ENCODE assay signal across 8 cellular contexts in genomic region chr1:160070243-160071163, GRCh38. TPM values are rescaled to one million over a fixed set of nuclear protein-coding genes. Genes with fewer than 3 reads are reported as not detected.
A peak's percentile ranks its signal among the peaks of the same experiment; 100 is the strongest.
DNase-seq lines count a peak whose midpoint lies in the region; ATAC-seq, FAIRE-seq and TF ChIP-seq lines count a peak whose summit lies in the region.

No MANE protein-coding gene starts in this region.

- peak overlapping the region; percentile 95 for H3K4me3 Mint-ChIP-seq in endothelial cell (ENCODE audit: unreplicated experiment)

- no peak overlapping the region for H3K27ac Mint-ChIP-seq in endothelial cell (ENCODE audit: unreplicated experiment)

- no peaks in the 10 kb centered on the region for H3K9me3 ChIP-seq in A549

- CTCF ChIA-PET in A549 (lab: Yijun Ruan, JAX): interaction anchor here (4.8 to 30.0 kb wide), 2 partner anchors 13 to 24 kb away, joined by 18 to 409 read pairs; partner anchors contain the start of gene KCNJ9

- DNase-seq in A549 (ENCODE audit: low read depth in 1 of 2, low spot score in 1 of 2) (peak; percentile 36 to 67), NCI-H510A treated with DMSO at 0.1 percent for 48 hours (lab: John Stamatoyannopoulos, UW) (peak; percentile 89), endothelial cell (ENCODE audit: low spot score) (peak; percentile 76), mesenteric fat pad (ENCODE audit: low spot score) (peak; percentile 92)
- DNase-seq in activated CD8-positive, alpha-beta memory T cell treated with anti-CD3 and anti-CD28 coated beads, Interleukin-2, amount 50 U/mL, for 24 hours (ENCODE audit: extremely low read depth): peak; percentile 45
- peak; percentile 69 for DNase-seq in stimulated activated CD8-positive, alpha-beta memory T cell treated with anti-CD3 and anti-CD28 coated beads, Interleukin-12 subunit alpha, Interleukin-12 subunit beta, amount 100 ng/mL, for 4 hours (ENCODE audit: low read depth)

- FAIRE-seq in A549 (lab: Jason Lieb, UNC): no peak

- H3K4me3 ChIP-seq in A549: peak overlapping the region; percentile 48

- H3K4me1 ChIP-seq in A549: no peaks in the 10 kb centered on the region

- POLR2A ChIA-PET in A549 (lab: Yijun Ruan, JAX): no interaction called here

- peak; percentile 79 to 97 for ATAC-seq in A549
- peak; percentile 60 for ATAC-seq in GM19023 (IDR thresholded peaks at IDR 0.05; ENCODE audit: unreplicated experiment)
- no peak for ATAC-seq in GM21529 (IDR thresholded peaks at IDR 0.05; ENCODE audit: unreplicated experiment)

- H3K36me3 Mint-ChIP-seq in endothelial cell (ENCODE audit: low read depth, unreplicated experiment): no peaks in the 10 kb centered on the region

- 30% methylated on average over 31 of the region's 46 CpGs for WGBS in A549 (ENCODE audit: missing lambda C conversion rate)

- peaks cover 17% of the 10 kb centered on the region for H3K27me3 Mint-ChIP-seq in endothelial cell (ENCODE audit: unreplicated experiment)

- no peak for TF ChIP-seq RAD21 in A549 (conservative IDR thresholded peaks at IDR 0.05 in 1 of 2, IDR thresholded peaks at IDR 0.05 in 1 of 2)

- peak overlapping the region; percentile 91 for H3K4me2 ChIP-seq in A549

- no peaks in the 10 kb centered on the region for H3K9me3 Mint-ChIP-seq in endothelial cell (ENCODE audit: unreplicated experiment)

- TF ChIP-seq CTCF in A549 (IDR thresholded peaks at IDR 0.05) (no peak), endothelial cell (IDR thresholded peaks at IDR 0.05; ENCODE audit: unreplicated experiment) (no peak)

- H3K27ac ChIP-seq in A549: no peak overlapping the region; a peak in 1 of 6 replicates

- TF ChIP-seq EP300 in A549 (IDR thresholded peaks at IDR 0.05): no peak

- H3K4me1 Mint-ChIP-seq in endothelial cell (ENCODE audit: unreplicated experiment): no peaks in the 10 kb centered on the region

- TF ChIP-seq POLR2A in A549 (IDR thresholded peaks at IDR 0.05; ENCODE audit: low read length): no peak

TF ChIP-seq in A549, 52 proteins besides CTCF, POLR2A, EP300 and RAD21:
- TF ChIP-seq NFE2L2 (conservative IDR thresholded peaks at IDR 0.05; ENCODE audit: low read length) (no peak), NR3C1 (IDR thresholded peaks at IDR 0.05) (no peak), HMGXB4 (CRISPR knock-in tag; IDR thresholded peaks at IDR 0.05; ENCODE audit: borderline replicate concordance) (no peak), E2F6 (IDR thresholded peaks at IDR 0.05; ENCODE audit: borderline replicate concordance, low read depth) (no peak)

RNA-seq across cellular contexts. Expression of gene KCNJ10, which starts 0.5 kb away (rescaled TPM):
- polyA plus RNA-seq in A549 (2011; rRNA removed) (not detected in 2 replicates), A549 (2017; fragmentation: RNase III; extraction: RNeasy Plus Mini Kit Qiagen cat#74134 plus additional on column Dnase treatment) (0.05 to 0.09 TPM (median 0.05 TPM) in 3 replicates)
- polyA plus RNA-seq in A549 (2012; cell fraction: cytosol; rRNA removed): not detected in 2 replicates
- 0.07 TPM in 1 of 2 replicates, not detected in the other for polyA plus RNA-seq in A549 (2012; cell fraction: nucleus; rRNA removed)
- not detected in 2 replicates for polyA minus RNA-seq in A549 (2011; rRNA and poly(A)+ RNA removed)
- total RNA-seq in endothelial cell (ENCODE audit: unreplicated experiment) (not detected), mesenteric fat pad (0.16 TPM)

RNA-seq across cellular contexts. Expression of gene KCNJ9, which starts 10.8 kb away (rescaled TPM):
- not detected in 2 replicates for polyA plus RNA-seq in A549 (2011; rRNA removed)
- not detected in 2 replicates for polyA plus RNA-seq in A549 (2012; cell fraction: cytosol; rRNA removed)
- not detected in 2 replicates for polyA plus RNA-seq in A549 (2012; cell fraction: nucleus; rRNA removed)
- polyA plus RNA-seq in A549 (2017; fragmentation: RNase III; extraction: RNeasy Plus Mini Kit Qiagen cat#74134 plus additional on column Dnase treatment): not detected in 3 replicates
- polyA minus RNA-seq in A549 (2011; rRNA and poly(A)+ RNA removed): not detected in 2 replicates
- 0.05 TPM for total RNA-seq in endothelial cell (ENCODE audit: unreplicated experiment)
- not detected for total RNA-seq in mesenteric fat pad

RNA-seq across cellular contexts. Expression of gene IGSF8, which starts 27.9 kb away (rescaled TPM):
- polyA plus RNA-seq in A549 (2011; rRNA removed) (7.3 and 8.3 TPM in 2 replicates), A549 (2017; fragmentation: RNase III; extraction: RNeasy Plus Mini Kit Qiagen cat#74134 plus additional on column Dnase treatment) (6.3 to 8.5 TPM (median 7.8 TPM) in 3 replicates)
- polyA plus RNA-seq in A549 (2012; cell fraction: cytosol; rRNA removed): 12.5 and 16.2 TPM in 2 replicates
- 34.3 and 45.1 TPM in 2 replicates for polyA plus RNA-seq in A549 (2012; cell fraction: nucleus; rRNA removed)
- polyA minus RNA-seq in A549 (2011; rRNA and poly(A)+ RNA removed): 6.4 and 6.5 TPM in 2 replicates
- total RNA-seq in endothelial cell (ENCODE audit: unreplicated experiment) (17.2 TPM), mesenteric fat pad (20.4 TPM)

RNA-seq across cellular contexts. Expression of gene PIGM, which starts 38.7 kb away (rescaled TPM):
- polyA plus RNA-seq in A549 (2011; rRNA removed) (6.3 and 7.2 TPM in 2 replicates), A549 (2017; fragmentation: RNase III; extraction: RNeasy Plus Mini Kit Qiagen cat#74134 plus additional on column Dnase treatment) (4.8 to 5.3 TPM (median 5.0 TPM) in 3 replicates)
- polyA plus RNA-seq in A549 (2012; cell fraction: cytosol; rRNA removed): 2.2 and 2.6 TPM in 2 replicates
- polyA plus RNA-seq in A549 (2012; cell fraction: nucleus; rRNA removed): 1.5 and 2.1 TPM in 2 replicates
- polyA minus RNA-seq in A549 (2011; rRNA and poly(A)+ RNA removed): 3.1 and 3.6 TPM in 2 replicates
- total RNA-seq in endothelial cell (ENCODE audit: unreplicated experiment) (6.0 TPM), mesenteric fat pad (4.1 TPM)

RNA-seq across cellular contexts. Expression of gene ATP1A2, which starts 45.1 kb away (rescaled TPM):
- polyA plus RNA-seq in A549 (2011; rRNA removed): 0.07 and 0.09 TPM in 2 replicates
- polyA plus RNA-seq in A549 (2012; cell fraction: cytosol; rRNA removed): 0.04 and 0.07 TPM in 2 replicates
- polyA plus RNA-seq in A549 (2012; cell fraction: nucleus; rRNA removed): 0.34 and 0.61 TPM in 2 replicates
- polyA plus RNA-seq in A549 (2017; fragmentation: RNase III; extraction: RNeasy Plus Mini Kit Qiagen cat#74134 plus additional on column Dnase treatment): 0.10 to 0.13 TPM in 2 of 3 replicates, not detected in the other
- 0.70 and 0.92 TPM in 2 replicates for polyA minus RNA-seq in A549 (2011; rRNA and poly(A)+ RNA removed)
- 0.49 TPM for total RNA-seq in endothelial cell (ENCODE audit: unreplicated experiment)
- 31.2 TPM for total RNA-seq in mesenteric fat pad
